ENCODE assay signal across 21 cellular contexts in genomic region chr7:63071396-63071795, GRCh38.
DNase-seq lines count a peak whose midpoint lies in the region; ATAC-seq and TF ChIP-seq lines count a peak whose summit lies in the region.
"Had no signal": no experiment of that assay in that cellular context is flagged by ENCODE, and none has a peak within 500 bp of the region (broad histone marks: within the 10 kb centered on the region; RNA-seq: fewer than 3 reads in every experiment).

No MANE protein-coding gene starts in this region.

- H3K36me3 ChIP-seq in lung (ENCODE audit: control insufficient read depth in 2 of 2, insufficient read depth in 2 of 2, low read length in 2 of 2) (no peaks in the 10 kb centered on the region), vagina (no peaks in the 10 kb centered on the region)
- H3K36me3 ChIP-seq: BLaER1, HAP-1 had no signal

- H3K9me3 ChIP-seq in lung (ENCODE audit: control insufficient read depth in 2 of 2, insufficient read depth in 1 of 2, low read length in 1 of 2) (peaks cover 0 to 45% of the 10 kb centered on the region in 2 donors), vagina (no peaks in the 10 kb centered on the region)
- H3K9me3 ChIP-seq: Caco-2, HAP-1 had no signal

- TF ChIP-seq CTCF in lung (IDR thresholded peaks at IDR 0.05; ENCODE audit: control extremely low read depth, extremely low read depth) (no peak), vagina (IDR thresholded peaks at IDR 0.05) (no peak)
- no peak for TF ChIP-seq CTCF in activated CD8-positive, alpha-beta T cell treated with anti-CD3 and anti-CD28 coated beads for 36 hours (IDR thresholded peaks at IDR 0.05)

- intact Hi-C loops in sciatic nerve (cut with DNase I) (no loop called here), vagina (cut with DNase I) (no loop called here)
- intact Hi-C loops in activated CD8-positive, alpha-beta T cell treated with anti-CD3 and anti-CD28 coated beads for 36 hours (cut with micrococcal nuclease): no loop called here

- H3K4me1 Mint-ChIP-seq in activated CD8-positive, alpha-beta T cell treated with anti-CD3 and anti-CD28 coated beads for 36 hours (ENCODE audit: low read depth): no peaks in the 10 kb centered on the region
- H3K4me1 Mint-ChIP-seq: B cell; CD4-positive, CD25-positive, alpha-beta regulatory T cell had no signal

- H3K36me3 Mint-ChIP-seq in activated CD8-positive, alpha-beta T cell treated with anti-CD3 and anti-CD28 coated beads for 36 hours (ENCODE audit: low read depth): no peaks in the 10 kb centered on the region
- H3K36me3 Mint-ChIP-seq: CD4-positive, CD25-positive, alpha-beta regulatory T cell; CD8-positive, alpha-beta T cell had no signal

- H3K4me1 ChIP-seq in lung (ENCODE audit: control insufficient read depth in 2 of 2, insufficient read depth in 2 of 2, low read length in 2 of 2) (no peaks in the 10 kb centered on the region), vagina (no peaks in the 10 kb centered on the region)
- H3K4me1 ChIP-seq: BLaER1, Caco-2, HAP-1 had no signal

- no peak for ATAC-seq in lung (ENCODE audit: insufficient read depth, low FRiP score)
- no peak for ATAC-seq in sciatic nerve
- no peak for ATAC-seq in activated CD8-positive, alpha-beta T cell treated with anti-CD3 and anti-CD28 coated beads for 36 hours
- ATAC-seq in GM19035 (IDR thresholded peaks at IDR 0.05; ENCODE audit: unreplicated experiment): no peak
- ATAC-seq: CD8-positive, alpha-beta T cell had no signal

- no peaks in the 10 kb centered on the region for H3K27me3 ChIP-seq in lung (ENCODE audit: control insufficient read depth, insufficient read depth)
- H3K27me3 ChIP-seq in vagina: no peaks in the 10 kb centered on the region
- H3K27me3 ChIP-seq: BLaER1 had no signal

- H3K27ac ChIP-seq in lung (ENCODE audit: low read depth in 1 of 2, low read length in 1 of 2) (no peak overlapping the region), vagina (no peak overlapping the region)
- H3K27ac ChIP-seq: 22Rv1, BLaER1, C4-2B had no signal

- H3K9me3 Mint-ChIP-seq in activated CD8-positive, alpha-beta T cell treated with anti-CD3 and anti-CD28 coated beads for 36 hours: peaks cover 13% of the 10 kb centered on the region

- H3K4me3 ChIP-seq in lung (no peak overlapping the region), vagina (no peak overlapping the region)
- H3K4me3 ChIP-seq: BLaER1, HAP-1 had no signal

- no peak for TF ChIP-seq POLR2A in vagina (IDR thresholded peaks at IDR 0.05)

- no peak overlapping the region for H3K27ac Mint-ChIP-seq in activated CD8-positive, alpha-beta T cell treated with anti-CD3 and anti-CD28 coated beads for 36 hours
- H3K27ac Mint-ChIP-seq: B cell; CD4-positive, CD25-positive, alpha-beta regulatory T cell; CD8-positive, alpha-beta T cell; HFFc6 had no signal

- no peaks in the 10 kb centered on the region for H3K27me3 Mint-ChIP-seq in activated CD8-positive, alpha-beta T cell treated with anti-CD3 and anti-CD28 coated beads for 36 hours
- H3K27me3 Mint-ChIP-seq: B cell; CD4-positive, CD25-positive, alpha-beta regulatory T cell had no signal

- DNase-seq in activated effector memory CD4-positive, alpha-beta T cell treated with anti-CD3 and anti-CD28 coated beads, Interleukin-2, amount 50 U/mL, for 16 hours: peak; percentile 17
- no peak for DNase-seq in activated effector memory CD4-positive, alpha-beta T cell treated with Interleukin-2 at 50 U/mL for 16 hours
- DNase-seq in lung (ENCODE audit: low spot score) (peak; percentile 17), sciatic nerve (ENCODE audit: low spot score) (peak; percentile 6), vagina (ENCODE audit: extremely low spot score in 2 of 2) (peak; percentile 34 to 74), NCI-H2081 treated with DMSO at 0.1 percent for 48 hours (lab: John Stamatoyannopoulos, UW) (no peak)
- no peak for DNase-seq in activated CD8-positive, alpha-beta T cell treated with anti-CD3 and anti-CD28 coated beads for 36 hours
- DNase-seq: Caco-2; CD4-positive, CD25-positive, alpha-beta regulatory T cell; DMS153; EL; GDM1; GOT3; HFFc6 had no signal

- POLR2A ChIA-PET in activated CD8-positive, alpha-beta T cell treated with anti-CD3 and anti-CD28 coated beads for 36 hours (lab: Charles Lee): no interaction called here

- WGBS in lung, 2 donors: 35 to 41% methylated on average over 1 of the region's 1 CpG

- H3K4me3 Mint-ChIP-seq in activated CD8-positive, alpha-beta T cell treated with anti-CD3 and anti-CD28 coated beads for 36 hours: no peak overlapping the region
- H3K4me3 Mint-ChIP-seq: B cell; CD4-positive, CD25-positive, alpha-beta regulatory T cell; CD8-positive, alpha-beta T cell; HFFc6 had no signal

- CTCF ChIA-PET in activated CD8-positive, alpha-beta T cell treated with anti-CD3 and anti-CD28 coated beads for 36 hours (lab: Charles Lee): no interaction called here

Comparison
In these comparisons a context has a peak if more than half of its experiments do, and no peak if none do; other contexts are left out.
1. DNase-seq: peak in activated effector memory CD4-positive, alpha-beta T cell treated with anti-CD3 and anti-CD28 coated beads, Interleukin-2, amount 50 U/mL, for 16 hours (single experiment), lung (single experiment), sciatic nerve (single experiment) and vagina (2 of 2); none in activated effector memory CD4-positive, alpha-beta T cell treated with Interleukin-2 at 50 U/mL for 16 hours (single experiment), activated CD8-positive, alpha-beta T cell treated with anti-CD3 and anti-CD28 coated beads for 36 hours (single experiment) and NCI-H2081 treated with DMSO at 0.1 percent for 48 hours (single experiment).